In genomic region chr7:122652851-122653250, GRCh38 we compare ENCODE assay signal across 2 cellular contexts.
TF ChIP-seq lines count a peak whose summit lies in the region.

No MANE protein-coding gene starts in this region.

TF ChIP-seq in GM23338, 12 proteins besides CTCF, POLR2A, EP300 and RAD21:
- TF ChIP-seq EZH2phosphoT487 (IDR thresholded peaks at IDR 0.05; ENCODE audit: unreplicated experiment): no peak
- no peak for TF ChIP-seq STAT1 (IDR thresholded peaks at IDR 0.05; ENCODE audit: unreplicated experiment)
- no peak for TF ChIP-seq EZH2 (IDR thresholded peaks at IDR 0.05; ENCODE audit: low read depth, unreplicated experiment)
- TF ChIP-seq ETS1 (IDR thresholded peaks at IDR 0.05): no peak
- TF ChIP-seq, protein P1, sequence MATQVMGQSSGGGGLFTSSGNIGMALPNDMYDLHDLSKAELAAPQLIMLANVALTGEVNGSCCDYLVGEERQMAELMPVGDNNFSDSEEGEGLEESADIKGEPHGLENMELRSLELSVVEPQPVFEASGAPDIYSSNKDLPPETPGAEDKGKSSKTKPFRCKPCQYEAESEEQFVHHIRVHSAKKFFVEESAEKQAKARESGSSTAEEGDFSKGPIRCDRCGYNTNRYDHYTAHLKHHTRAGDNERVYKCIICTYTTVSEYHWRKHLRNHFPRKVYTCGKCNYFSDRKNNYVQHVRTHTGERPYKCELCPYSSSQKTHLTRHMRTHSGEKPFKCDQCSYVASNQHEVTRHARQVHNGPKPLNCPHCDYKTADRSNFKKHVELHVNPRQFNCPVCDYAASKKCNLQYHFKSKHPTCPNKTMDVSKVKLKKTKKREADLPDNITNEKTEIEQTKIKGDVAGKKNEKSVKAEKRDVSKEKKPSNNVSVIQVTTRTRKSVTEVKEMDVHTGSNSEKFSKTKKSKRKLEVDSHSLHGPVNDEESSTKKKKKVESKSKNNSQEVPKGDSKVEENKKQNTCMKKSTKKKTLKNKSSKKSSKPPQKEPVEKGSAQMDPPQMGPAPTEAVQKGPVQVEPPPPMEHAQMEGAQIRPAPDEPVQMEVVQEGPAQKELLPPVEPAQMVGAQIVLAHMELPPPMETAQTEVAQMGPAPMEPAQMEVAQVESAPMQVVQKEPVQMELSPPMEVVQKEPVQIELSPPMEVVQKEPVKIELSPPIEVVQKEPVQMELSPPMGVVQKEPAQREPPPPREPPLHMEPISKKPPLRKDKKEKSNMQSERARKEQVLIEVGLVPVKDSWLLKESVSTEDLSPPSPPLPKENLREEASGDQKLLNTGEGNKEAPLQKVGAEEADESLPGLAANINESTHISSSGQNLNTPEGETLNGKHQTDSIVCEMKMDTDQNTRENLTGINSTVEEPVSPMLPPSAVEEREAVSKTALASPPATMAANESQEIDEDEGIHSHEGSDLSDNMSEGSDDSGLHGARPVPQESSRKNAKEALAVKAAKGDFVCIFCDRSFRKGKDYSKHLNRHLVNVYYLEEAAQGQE (IDR thresholded peaks at IDR 0.05; ENCODE audit: unreplicated experiment): no peak
- no peak for TF ChIP-seq ZNF331 (CRISPR knock-in tag; IDR thresholded peaks at IDR 0.05; ENCODE audit: low read depth)
- TF ChIP-seq POLR2AphosphoS5 (IDR thresholded peaks at IDR 0.05; ENCODE audit: low read depth): no peak
- TF ChIP-seq ZNF114 (CRISPR knock-in tag; IDR thresholded peaks at IDR 0.05): no peak
- TF ChIP-seq ZNF462 (CRISPR knock-in tag; IDR thresholded peaks at IDR 0.05): no peak
- TF ChIP-seq JUNB (IDR thresholded peaks at IDR 0.05; ENCODE audit: unreplicated experiment): no peak
- no peak for TF ChIP-seq CREB1 (CRISPR knock-in tag; IDR thresholded peaks at IDR 0.05; ENCODE audit: low read depth)
- no peak for TF ChIP-seq NANOG (IDR thresholded peaks at IDR 0.05; ENCODE audit: borderline replicate concordance)
TF ChIP-seq in GM23338: peak in this region for 0.

TF ChIP-seq in HepG2, 621 proteins besides CTCF, POLR2A, EP300 and RAD21:
- peak; percentile 59; the same call in 1 of the 2 replicates for TF ChIP-seq HOMEZ (CRISPR knock-in tag; IDR thresholded peaks at IDR 0.05; ENCODE audit: low read depth)
- TF ChIP-seq ELF4 (CRISPR knock-in tag; IDR thresholded peaks at IDR 0.05; ENCODE audit: borderline replicate concordance): no peak
- no peak for TF ChIP-seq ZNF792 (CRISPR knock-in tag; IDR thresholded peaks at IDR 0.05)
- TF ChIP-seq, protein P2, sequence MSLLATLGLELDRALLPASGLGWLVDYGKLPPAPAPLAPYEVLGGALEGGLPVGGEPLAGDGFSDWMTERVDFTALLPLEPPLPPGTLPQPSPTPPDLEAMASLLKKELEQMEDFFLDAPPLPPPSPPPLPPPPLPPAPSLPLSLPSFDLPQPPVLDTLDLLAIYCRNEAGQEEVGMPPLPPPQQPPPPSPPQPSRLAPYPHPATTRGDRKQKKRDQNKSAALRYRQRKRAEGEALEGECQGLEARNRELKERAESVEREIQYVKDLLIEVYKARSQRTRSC (CRISPR knock-in tag; IDR thresholded peaks at IDR 0.05; ENCODE audit: low read depth): no peak
- no peak for TF ChIP-seq ZNF136 (CRISPR knock-in tag; IDR thresholded peaks at IDR 0.05; ENCODE audit: low read depth)
TF ChIP-seq in HepG2: peak in this region for 1.
